ENCODE assay signal across 15 cellular contexts in the genomic region with DNA sequence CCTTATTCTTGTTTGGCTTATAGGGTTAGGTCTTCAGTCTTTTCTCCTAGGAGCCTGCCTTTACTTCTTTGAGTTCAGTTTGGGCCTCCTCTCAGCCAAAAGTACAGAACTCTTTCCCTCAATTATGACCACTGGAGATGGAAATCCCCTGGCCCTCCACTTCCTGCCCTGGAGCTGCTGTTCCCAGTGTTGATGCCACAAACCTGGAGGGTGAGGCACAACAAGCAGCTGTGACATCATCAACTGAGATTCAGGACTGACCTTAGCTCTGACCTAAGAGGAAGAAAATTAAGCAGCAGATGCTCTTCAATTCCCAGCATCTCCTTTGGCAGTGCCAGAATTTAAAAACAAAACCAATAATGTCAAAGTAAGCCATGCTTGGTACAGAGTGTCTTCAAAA. TPM values are rescaled to one million over a fixed set of nuclear protein-coding genes. Genes with fewer than 3 reads are reported as not detected.
DNase-seq lines count a peak whose midpoint lies in the region; ATAC-seq and TF ChIP-seq lines count a peak whose summit lies in the region.
"Had no signal": no experiment of that assay in that cellular context is flagged by ENCODE, and none has a peak within 500 bp of the region (broad histone marks: within the 10 kb centered on the region; RNA-seq: fewer than 3 reads in every experiment).

No MANE protein-coding gene starts in this region.

- peaks cover 6% of the 10 kb centered on the region for H3K27me3 Mint-ChIP-seq in activated B cell treated with CpG ODN at 0.5 μM for 24 hours

- no peak overlapping the region for H3K27ac Mint-ChIP-seq in activated B cell treated with CpG ODN at 0.5 μM for 24 hours

- H3K36me3 Mint-ChIP-seq in activated B cell treated with CpG ODN at 0.5 μM for 24 hours (ENCODE audit: low read depth) = peaks cover 53% of the 10 kb centered on the region

- H3K27ac ChIP-seq in mesodermal cell (ENCODE audit: low read depth, low read length, severe bottlenecking) (no peak overlapping the region), uterus (no peak overlapping the region)
- H3K27ac ChIP-seq: upper lobe of left lung had no signal

- POLR2A ChIA-PET in activated B cell treated with CpG ODN at 0.5 μM for 24 hours (lab: Charles Lee) = interaction anchor here (0.5 to 6.8 kb wide), 4 partner anchors 175 to 219 kb away, joined by 3 to 123 read pairs (median 5); no protein-coding TSS in a partner anchor
- POLR2A ChIA-PET in HEK293T (lab: Yijun Ruan, JAX) = no interaction called here

- CTCF ChIA-PET in activated B cell treated with CpG ODN at 0.5 μM for 24 hours (lab: Charles Lee) = interaction anchor here (0.7 to 5.1 kb wide), 3 partner anchors 104 to 184 kb away, joined by 3 to 100 read pairs (median 4); no protein-coding TSS in a partner anchor
- CTCF ChIA-PET in HEK293T (lab: Yijun Ruan, JAX) = interaction anchor here (0.7 to 1.5 kb wide), 3 partner anchors 15 to 180 kb away, joined by 3 to 5 read pairs (median 3); no protein-coding TSS in a partner anchor

- no peak for TF ChIP-seq POLR2A in uterus (IDR thresholded peaks at IDR 0.05)

- no peaks in the 10 kb centered on the region for H3K9me3 ChIP-seq in mesodermal cell (ENCODE audit: control insufficient read depth, low read length)
- no peaks in the 10 kb centered on the region for H3K9me3 ChIP-seq in uterus
- H3K9me3 ChIP-seq: mucosa of descending colon, upper lobe of left lung had no signal

- TF ChIP-seq CTCF in activated B cell treated with CpG ODN at 0.5 μM for 24 hours (IDR thresholded peaks at IDR 0.05) = no peak
- no peak for TF ChIP-seq CTCF in uterus (IDR thresholded peaks at IDR 0.05)

- H3K4me1 Mint-ChIP-seq in activated B cell treated with CpG ODN at 0.5 μM for 24 hours = peaks cover 57% of the 10 kb centered on the region

- H3K9me3 Mint-ChIP-seq in activated B cell treated with CpG ODN at 0.5 μM for 24 hours = no peaks in the 10 kb centered on the region

- no peak for ATAC-seq in activated B cell treated with CpG ODN at 0.5 μM for 24 hours (ENCODE audit: low read depth)
- ATAC-seq: mucosa of descending colon, sciatic nerve had no signal

- H3K4me3 Mint-ChIP-seq in activated B cell treated with CpG ODN at 0.5 μM for 24 hours = peak overlapping the region; percentile 88

- H3K36me3 ChIP-seq in mesodermal cell (ENCODE audit: control insufficient read depth, insufficient read depth, low read length) (no peaks in the 10 kb centered on the region), uterus (no peaks in the 10 kb centered on the region)
- H3K36me3 ChIP-seq: upper lobe of left lung had no signal

- DNase-seq in NCI-H82 (lab: John Stamatoyannopoulos, UW) = peak; percentile 4
- DNase-seq in NCI-H82 treated with DMSO at 0.1 percent for 48 hours (lab: John Stamatoyannopoulos, UW; ENCODE audit: unreplicated experiment) = no peak
- peak; percentile 70 for DNase-seq in ELR (ENCODE audit: low read depth)
- DNase-seq in activated B cell treated with CpG ODN at 0.5 μM for 24 hours = no peak
- no peak for DNase-seq in HEK293T (ENCODE audit: extremely low spot score)
- no peak for DNase-seq in SIG-M5 (lab: John Stamatoyannopoulos, UW)
- no peak for DNase-seq in uterus
- DNase-seq: caudate nucleus, DMS79 treated with DMSO at 0.1 percent for 48 hours, Karpas-422, mucosa of descending colon, NCI-H2171 treated with DMSO at 0.1 percent for 48 hours, upper lobe of left lung had no signal

- no peaks in the 10 kb centered on the region for H3K27me3 ChIP-seq in uterus

- H3K4me3 ChIP-seq in mesodermal cell (ENCODE audit: extremely low read depth, insufficient read depth, low read length, poor library complexity, severe bottlenecking) (peak overlapping the region; percentile 57), uterus (no peak overlapping the region)
- H3K4me3 ChIP-seq: mucosa of descending colon, upper lobe of left lung had no signal

- intact Hi-C loops in activated B cell treated with CpG ODN at 0.5 μM for 24 hours (cut with micrococcal nuclease) = loop anchor here (5.0 kb wide), 2 partner anchors 42 to 1038 kb away; no protein-coding TSS in a partner anchor
- intact Hi-C loops in uterus (cut with DNase I; ENCODE audit: low total_unique reads) = loop anchor here (5.0 kb wide), 2 partner anchors 182 to 357 kb away; no protein-coding TSS in a partner anchor

- H3K4me1 ChIP-seq in mesodermal cell (ENCODE audit: control insufficient read depth, insufficient read depth, low read length, poor library complexity, severe bottlenecking) (peaks cover 14% of the 10 kb centered on the region), uterus (peaks cover 0 to 16% of the 10 kb centered on the region in 2 donors)

TF ChIP-seq in HEK293T, 16 proteins besides CTCF, POLR2A, EP300 and RAD21:
- TF ChIP-seq BHLHE40 (IDR thresholded peaks at IDR 0.05; ENCODE audit: borderline replicate concordance) = no peak
TF ChIP-seq in HEK293T: peak in this region for 0.

RNA-seq across cellular contexts. Expression of a gene that starts 3.0 kb away (rescaled TPM):
- 68.6 and 73.0 TPM in 2 replicates for total RNA-seq in activated B cell treated with CpG ODN at 0.5 μM for 24 hours
- polyA plus RNA-seq in mesodermal cell (2013, experiment 1 of 2) = 13.0 TPM
- 9.6 TPM for polyA plus RNA-seq in mesodermal cell (2013, experiment 2 of 2)
- total RNA-seq in uterus = 1 to 10 TPM; 2.9 to 8.2 (median 6.6) TPM

Comparison
In these comparisons a context has a peak if more than half of its experiments do, and no peak if none do; other contexts are left out.
1. DNase-seq: peak in NCI-H82 (single experiment) and ELR (single experiment); none in NCI-H82 treated with DMSO at 0.1 percent for 48 hours (single experiment), activated B cell treated with CpG ODN at 0.5 μM for 24 hours (single experiment), HEK293T (single experiment), SIG-M5 (single experiment) and uterus (0 of 2).